Comparison of ENCODE assay signal across 25 cellular contexts in the genomic region with DNA sequence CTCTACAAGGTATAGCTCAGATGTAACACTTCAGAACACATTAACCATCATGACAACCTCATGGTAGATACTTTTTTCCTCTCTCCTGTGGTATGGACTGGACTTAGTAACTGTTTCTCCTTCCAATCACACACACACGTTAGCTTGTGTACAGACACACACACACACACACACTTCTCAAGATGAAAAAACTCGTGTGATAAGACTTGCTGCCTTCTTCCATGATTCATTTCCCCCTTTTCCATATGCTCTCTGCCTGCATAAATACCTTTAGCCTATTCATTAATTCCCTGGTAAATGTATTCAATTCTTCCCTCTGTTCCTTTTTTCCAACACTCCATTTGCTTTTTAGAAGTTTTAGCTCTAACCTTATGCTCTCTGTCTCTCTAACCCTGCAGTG.
DNase-seq lines count a peak whose midpoint lies in the region; ATAC-seq and TF ChIP-seq lines count a peak whose summit lies in the region.
"Had no signal": no experiment of that assay in that cellular context is flagged by ENCODE, and none has a peak within 500 bp of the region (broad histone marks: within the 10 kb centered on the region; RNA-seq: fewer than 3 reads in every experiment).

No MANE protein-coding gene starts in this region.

- no peak for TF ChIP-seq CTCF in choroid plexus epithelial cell (conservative IDR thresholded peaks at IDR 0.05; ENCODE audit: low read depth, low read length)
- TF ChIP-seq CTCF in glutamatergic neuron (IDR thresholded peaks at IDR 0.05; ENCODE audit: partially characterized antibody, unreplicated experiment): no peak

- CTCF ChIA-PET in activated CD8-positive, alpha-beta memory T cell treated with anti-CD3 and anti-CD28 coated beads, Interleukin-2, amount 10 ng/mL, durations not matched to agents 7 days and 5 days (lab: Charles Lee): interaction anchor here (0.6 to 1.2 kb wide), 2 partner anchors 16 to 67 kb away, joined by 3 read pairs; no protein-coding TSS in a partner anchor

- no peaks in the 10 kb centered on the region for H3K9me3 Mint-ChIP-seq in glutamatergic neuron (ENCODE audit: unreplicated experiment)
- H3K9me3 Mint-ChIP-seq in activated CD8-positive, alpha-beta memory T cell treated with anti-CD3 and anti-CD28 coated beads, Interleukin-2, amount 10 ng/mL, durations not matched to agents 7 days and 5 days (ENCODE audit: low read depth): no peaks in the 10 kb centered on the region
- H3K9me3 Mint-ChIP-seq: CD8-positive, alpha-beta memory T cell had no signal

- ATAC-seq in activated CD8-positive, alpha-beta memory T cell treated with anti-CD3 and anti-CD28 coated beads, Interleukin-2, amount 10 ng/mL, durations not matched to agents 7 days and 5 days: no peak

- no peaks in the 10 kb centered on the region for H3K27me3 Mint-ChIP-seq in glutamatergic neuron (ENCODE audit: unreplicated experiment)
- H3K27me3 Mint-ChIP-seq in activated CD8-positive, alpha-beta memory T cell treated with anti-CD3 and anti-CD28 coated beads, Interleukin-2, amount 10 ng/mL, durations not matched to agents 7 days and 5 days: peaks cover 31% of the 10 kb centered on the region

- H3K36me3 Mint-ChIP-seq in glutamatergic neuron (ENCODE audit: unreplicated experiment): no peaks in the 10 kb centered on the region
- no peaks in the 10 kb centered on the region for H3K36me3 Mint-ChIP-seq in activated CD8-positive, alpha-beta memory T cell treated with anti-CD3 and anti-CD28 coated beads, Interleukin-2, amount 10 ng/mL, durations not matched to agents 7 days and 5 days
- H3K36me3 Mint-ChIP-seq: CD14-positive monocyte; CD8-positive, alpha-beta memory T cell had no signal

- H3K27ac Mint-ChIP-seq in glutamatergic neuron (ENCODE audit: unreplicated experiment): peak overlapping the region; percentile 25
- no peak overlapping the region for H3K27ac Mint-ChIP-seq in activated CD8-positive, alpha-beta memory T cell treated with anti-CD3 and anti-CD28 coated beads, Interleukin-2, amount 10 ng/mL, durations not matched to agents 7 days and 5 days
- H3K27ac Mint-ChIP-seq: CD14-positive monocyte; CD8-positive, alpha-beta memory T cell had no signal

- peaks cover 23% of the 10 kb centered on the region for H3K4me1 Mint-ChIP-seq in glutamatergic neuron (ENCODE audit: low read depth, unreplicated experiment)
- H3K4me1 Mint-ChIP-seq in activated CD8-positive, alpha-beta memory T cell treated with anti-CD3 and anti-CD28 coated beads, Interleukin-2, amount 10 ng/mL, durations not matched to agents 7 days and 5 days: no peaks in the 10 kb centered on the region
- H3K4me1 Mint-ChIP-seq: CD14-positive monocyte; CD8-positive, alpha-beta memory T cell had no signal

- H3K4me3 ChIP-seq in choroid plexus epithelial cell (ENCODE audit: low read depth, low read length): no peak overlapping the region
- H3K4me3 ChIP-seq: GM23248, SJSA1 had no signal

- H3K4me3 Mint-ChIP-seq in glutamatergic neuron (ENCODE audit: unreplicated experiment): no peak overlapping the region
- no peak overlapping the region for H3K4me3 Mint-ChIP-seq in activated CD8-positive, alpha-beta memory T cell treated with anti-CD3 and anti-CD28 coated beads, Interleukin-2, amount 10 ng/mL, durations not matched to agents 7 days and 5 days
- H3K4me3 Mint-ChIP-seq: CD14-positive monocyte; CD8-positive, alpha-beta memory T cell had no signal

- DNase-seq in NCI-H2171 treated with DMSO at 0.1 percent for 48 hours (lab: John Stamatoyannopoulos, UW) (peak; percentile 35), NCI-H2171 (lab: John Stamatoyannopoulos, UW) (no peak), choroid plexus epithelial cell (ENCODE audit: low read depth) (peak; percentile 38), glutamatergic neuron (no peak), NCI-H2196 treated with DMSO at 0.1 percent for 48 hours (lab: John Stamatoyannopoulos, UW; ENCODE audit: unreplicated experiment) (no peak), hypothalamus (lab: John Stamatoyannopoulos, UW) (no peak)
- no peak for DNase-seq in activated CD8-positive, alpha-beta memory T cell treated with anti-CD3 and anti-CD28 coated beads, Interleukin-2, amount 10 ng/mL, durations not matched to agents 7 days and 5 days
- DNase-seq: 8988T; ACHN; BE2C; CD8-positive, alpha-beta memory T cell; DMS153; GM23248; H7; Karpas-422; NCI-H1092; NCI-H1417 treated with DMSO at 0.1 percent for 48 hours; NCI-H1694 treated with DMSO at 0.1 percent for 48 hours; NCI-H2081; NCI-H446; NCI-H774; Right ventricle myocardium superior; RPMI8226 had no signal

Comparison
In these comparisons a context has a peak if more than half of its experiments do, and no peak if none do; other contexts are left out.
1. DNase-seq: peak in NCI-H2171 treated with DMSO at 0.1 percent for 48 hours (single experiment) and choroid plexus epithelial cell (single experiment); none in NCI-H2171 (single experiment), glutamatergic neuron (single experiment), activated CD8-positive, alpha-beta memory T cell treated with anti-CD3 and anti-CD28 coated beads, Interleukin-2, amount 10 ng/mL, durations not matched to agents 7 days and 5 days (single experiment), NCI-H2196 treated with DMSO at 0.1 percent for 48 hours (single experiment) and hypothalamus (0 of 51).